Comparison of ENCODE assay signal across 1 cellular context in the genomic region with DNA sequence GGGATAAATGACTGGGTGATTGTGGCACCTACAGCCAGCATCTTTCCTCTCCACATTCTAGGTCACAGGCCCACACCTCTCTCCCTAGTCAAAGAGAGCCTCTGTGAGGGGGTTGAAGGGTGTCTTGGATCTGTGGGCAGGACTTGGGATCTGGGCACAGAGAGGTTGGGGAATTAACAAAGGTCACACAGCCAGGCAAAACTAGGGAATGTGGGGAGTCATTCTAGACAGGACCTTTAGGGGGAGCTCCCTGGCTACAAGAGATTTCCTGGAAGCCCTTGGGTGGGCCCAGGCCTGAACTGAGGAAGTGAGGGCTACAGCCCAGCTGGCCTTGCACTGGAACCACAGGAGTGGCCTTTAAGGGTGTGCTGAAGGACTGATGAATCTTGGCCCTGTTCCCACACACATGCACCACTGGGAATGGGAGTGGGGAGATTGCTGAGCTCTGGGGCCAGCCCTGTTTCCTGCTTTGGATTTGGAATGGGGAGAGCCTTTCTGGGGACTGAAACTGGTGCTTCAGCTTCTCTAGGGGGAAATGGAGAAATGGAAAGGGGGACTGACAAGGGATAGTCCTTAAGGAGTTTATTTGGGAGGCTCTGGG.
TF ChIP-seq lines count a peak whose summit lies in the region.

No MANE protein-coding gene starts in this region.

TF ChIP-seq in GM12878, 131 proteins besides CTCF, POLR2A, EP300 and RAD21 (continues in another document):
- no peak for TF ChIP-seq CBX3 (IDR thresholded peaks at IDR 0.05; ENCODE audit: borderline replicate concordance, low read depth)
- TF ChIP-seq TCF3 (IDR thresholded peaks at IDR 0.05; ENCODE audit: borderline replicate concordance, insufficient read depth, low read depth, low read length): 0 out of 2 replicates have a peak, but pooled peaks have one; percentile 46
- no peak for TF ChIP-seq CUX1 (IDR thresholded peaks at IDR 0.05; ENCODE audit: insufficient replicate concordance, low read depth, low read length)
- TF ChIP-seq CREM (IDR thresholded peaks at IDR 0.05; ENCODE audit: low read depth): no peak
- no peak for TF ChIP-seq RB1 (IDR thresholded peaks at IDR 0.05; ENCODE audit: borderline replicate concordance)
- no peak for TF ChIP-seq PAX5 (IDR thresholded peaks at IDR 0.05; ENCODE audit: borderline replicate concordance, low read depth, low read length)
- TF ChIP-seq, protein P1, sequence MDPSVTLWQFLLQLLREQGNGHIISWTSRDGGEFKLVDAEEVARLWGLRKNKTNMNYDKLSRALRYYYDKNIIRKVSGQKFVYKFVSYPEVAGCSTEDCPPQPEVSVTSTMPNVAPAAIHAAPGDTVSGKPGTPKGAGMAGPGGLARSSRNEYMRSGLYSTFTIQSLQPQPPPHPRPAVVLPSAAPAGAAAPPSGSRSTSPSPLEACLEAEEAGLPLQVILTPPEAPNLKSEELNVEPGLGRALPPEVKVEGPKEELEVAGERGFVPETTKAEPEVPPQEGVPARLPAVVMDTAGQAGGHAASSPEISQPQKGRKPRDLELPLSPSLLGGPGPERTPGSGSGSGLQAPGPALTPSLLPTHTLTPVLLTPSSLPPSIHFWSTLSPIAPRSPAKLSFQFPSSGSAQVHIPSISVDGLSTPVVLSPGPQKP (IDR thresholded peaks at IDR 0.05; ENCODE audit: low read depth, low read length): 0 out of 2 replicates have a peak, but pooled peaks have one; percentile 12
- 0 out of 2 replicates have a peak, but pooled peaks have one; percentile 49 for TF ChIP-seq STAT1 (conservative IDR thresholded peaks at IDR 0.05)
- 0 out of 3 replicates have a peak, but pooled peaks have one; percentile 22 for TF ChIP-seq POU2F2 (IDR thresholded peaks at IDR 0.05; ENCODE audit: borderline replicate concordance, low read depth, low read length)
- no peak for TF ChIP-seq SMAD5 (IDR thresholded peaks at IDR 0.05; ENCODE audit: low read depth)
- TF ChIP-seq, protein P2, sequence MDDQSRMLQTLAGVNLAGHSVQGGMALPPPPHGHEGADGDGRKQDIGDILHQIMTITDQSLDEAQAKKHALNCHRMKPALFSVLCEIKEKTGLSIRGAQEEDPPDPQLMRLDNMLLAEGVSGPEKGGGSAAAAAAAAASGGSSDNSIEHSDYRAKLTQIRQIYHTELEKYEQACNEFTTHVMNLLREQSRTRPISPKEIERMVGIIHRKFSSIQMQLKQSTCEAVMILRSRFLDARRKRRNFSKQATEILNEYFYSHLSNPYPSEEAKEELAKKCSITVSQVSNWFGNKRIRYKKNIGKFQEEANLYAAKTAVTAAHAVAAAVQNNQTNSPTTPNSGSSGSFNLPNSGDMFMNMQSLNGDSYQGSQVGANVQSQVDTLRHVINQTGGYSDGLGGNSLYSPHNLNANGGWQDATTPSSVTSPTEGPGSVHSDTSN (IDR thresholded peaks at IDR 0.05; ENCODE audit: insufficient replicate concordance, low read depth, low read length): no peak
- TF ChIP-seq, protein P3, sequence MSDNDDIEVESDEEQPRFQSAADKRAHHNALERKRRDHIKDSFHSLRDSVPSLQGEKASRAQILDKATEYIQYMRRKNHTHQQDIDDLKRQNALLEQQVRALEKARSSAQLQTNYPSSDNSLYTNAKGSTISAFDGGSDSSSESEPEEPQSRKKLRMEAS (IDR thresholded peaks at IDR 0.05; ENCODE audit: low read depth, low read length): no peak
- no peak; the same call in 1 of the 2 replicates for TF ChIP-seq NBN (IDR thresholded peaks at IDR 0.05)
- TF ChIP-seq NFXL1 (IDR thresholded peaks at IDR 0.05; ENCODE audit: borderline replicate concordance): peak; percentile 92
- TF ChIP-seq, protein P4, sequence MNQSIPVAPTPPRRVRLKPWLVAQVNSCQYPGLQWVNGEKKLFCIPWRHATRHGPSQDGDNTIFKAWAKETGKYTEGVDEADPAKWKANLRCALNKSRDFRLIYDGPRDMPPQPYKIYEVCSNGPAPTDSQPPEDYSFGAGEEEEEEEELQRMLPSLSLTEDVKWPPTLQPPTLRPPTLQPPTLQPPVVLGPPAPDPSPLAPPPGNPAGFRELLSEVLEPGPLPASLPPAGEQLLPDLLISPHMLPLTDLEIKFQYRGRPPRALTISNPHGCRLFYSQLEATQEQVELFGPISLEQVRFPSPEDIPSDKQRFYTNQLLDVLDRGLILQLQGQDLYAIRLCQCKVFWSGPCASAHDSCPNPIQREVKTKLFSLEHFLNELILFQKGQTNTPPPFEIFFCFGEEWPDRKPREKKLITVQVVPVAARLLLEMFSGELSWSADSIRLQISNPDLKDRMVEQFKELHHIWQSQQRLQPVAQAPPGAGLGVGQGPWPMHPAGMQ (IDR thresholded peaks at IDR 0.05; ENCODE audit: borderline replicate concordance): no peak
- TF ChIP-seq BCL3 (IDR thresholded peaks at IDR 0.05; ENCODE audit: borderline replicate concordance, insufficient read depth, low read depth, low read length, poor library complexity, severe bottlenecking): no peak
- peak; percentile 100 for TF ChIP-seq SMARCA5 (IDR thresholded peaks at IDR 0.05)
- TF ChIP-seq IRF4 (IDR thresholded peaks at IDR 0.05; ENCODE audit: low read depth, low read length): no peak
- TF ChIP-seq YY1 (IDR thresholded peaks at IDR 0.05; ENCODE audit: low read depth, low read length): peak; percentile 34; the same call in 1 of the 2 replicates
- TF ChIP-seq JUND (IDR thresholded peaks at IDR 0.05; ENCODE audit: low read depth, low read length): no peak
- no peak for TF ChIP-seq GABPA (IDR thresholded peaks at IDR 0.05; ENCODE audit: low read depth)
- no peak for TF ChIP-seq FOXK2 (IDR thresholded peaks at IDR 0.05)
- no peak for TF ChIP-seq HDAC2 (IDR thresholded peaks at IDR 0.05)
- TF ChIP-seq USF1 (IDR thresholded peaks at IDR 0.05; ENCODE audit: borderline replicate concordance, extremely low read length, insufficient read depth, low read depth, low read length): no peak
- TF ChIP-seq MEF2A (IDR thresholded peaks at IDR 0.05; ENCODE audit: insufficient read depth, low read depth, low read length): no peak
- TF ChIP-seq LARP7 (IDR thresholded peaks at IDR 0.05): no peak; the same call in 1 of the 2 replicates
- no peak for TF ChIP-seq DPF2 (IDR thresholded peaks at IDR 0.05)
- TF ChIP-seq ZNF217 (IDR thresholded peaks at IDR 0.05): peak; percentile 34; the same call in 1 of the 2 replicates
- TF ChIP-seq TCF12 (IDR thresholded peaks at IDR 0.05; ENCODE audit: low read depth, low read length): 0 out of 2 replicates have a peak, but pooled peaks have one; percentile 58
- TF ChIP-seq SP1 (IDR thresholded peaks at IDR 0.05; ENCODE audit: low read depth, low read length): peak; percentile 18
- TF ChIP-seq ZZZ3 (IDR thresholded peaks at IDR 0.05; ENCODE audit: control insufficient read depth, insufficient read length, low read depth): no peak
- TF ChIP-seq POLR2AphosphoS5 (IDR thresholded peaks at IDR 0.05; ENCODE audit: low read length): no peak
- TF ChIP-seq ASH2L (IDR thresholded peaks at IDR 0.05; ENCODE audit: borderline replicate concordance, low read depth): no peak
- TF ChIP-seq HCFC1 (IDR thresholded peaks at IDR 0.05; ENCODE audit: low read length): no peak
- 0 out of 2 replicates have a peak, but pooled peaks have one; percentile 34 for TF ChIP-seq NKRF (conservative IDR thresholded peaks at IDR 0.05)
- TF ChIP-seq, protein P5, sequence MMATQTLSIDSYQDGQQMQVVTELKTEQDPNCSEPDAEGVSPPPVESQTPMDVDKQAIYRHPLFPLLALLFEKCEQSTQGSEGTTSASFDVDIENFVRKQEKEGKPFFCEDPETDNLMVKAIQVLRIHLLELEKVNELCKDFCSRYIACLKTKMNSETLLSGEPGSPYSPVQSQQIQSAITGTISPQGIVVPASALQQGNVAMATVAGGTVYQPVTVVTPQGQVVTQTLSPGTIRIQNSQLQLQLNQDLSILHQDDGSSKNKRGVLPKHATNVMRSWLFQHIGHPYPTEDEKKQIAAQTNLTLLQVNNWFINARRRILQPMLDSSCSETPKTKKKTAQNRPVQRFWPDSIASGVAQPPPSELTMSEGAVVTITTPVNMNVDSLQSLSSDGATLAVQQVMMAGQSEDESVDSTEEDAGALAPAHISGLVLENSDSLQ (IDR thresholded peaks at IDR 0.05): no peak
- no peak for TF ChIP-seq SREBF2 (IDR thresholded peaks at IDR 0.05; ENCODE audit: low read length)
- TF ChIP-seq, protein P6, sequence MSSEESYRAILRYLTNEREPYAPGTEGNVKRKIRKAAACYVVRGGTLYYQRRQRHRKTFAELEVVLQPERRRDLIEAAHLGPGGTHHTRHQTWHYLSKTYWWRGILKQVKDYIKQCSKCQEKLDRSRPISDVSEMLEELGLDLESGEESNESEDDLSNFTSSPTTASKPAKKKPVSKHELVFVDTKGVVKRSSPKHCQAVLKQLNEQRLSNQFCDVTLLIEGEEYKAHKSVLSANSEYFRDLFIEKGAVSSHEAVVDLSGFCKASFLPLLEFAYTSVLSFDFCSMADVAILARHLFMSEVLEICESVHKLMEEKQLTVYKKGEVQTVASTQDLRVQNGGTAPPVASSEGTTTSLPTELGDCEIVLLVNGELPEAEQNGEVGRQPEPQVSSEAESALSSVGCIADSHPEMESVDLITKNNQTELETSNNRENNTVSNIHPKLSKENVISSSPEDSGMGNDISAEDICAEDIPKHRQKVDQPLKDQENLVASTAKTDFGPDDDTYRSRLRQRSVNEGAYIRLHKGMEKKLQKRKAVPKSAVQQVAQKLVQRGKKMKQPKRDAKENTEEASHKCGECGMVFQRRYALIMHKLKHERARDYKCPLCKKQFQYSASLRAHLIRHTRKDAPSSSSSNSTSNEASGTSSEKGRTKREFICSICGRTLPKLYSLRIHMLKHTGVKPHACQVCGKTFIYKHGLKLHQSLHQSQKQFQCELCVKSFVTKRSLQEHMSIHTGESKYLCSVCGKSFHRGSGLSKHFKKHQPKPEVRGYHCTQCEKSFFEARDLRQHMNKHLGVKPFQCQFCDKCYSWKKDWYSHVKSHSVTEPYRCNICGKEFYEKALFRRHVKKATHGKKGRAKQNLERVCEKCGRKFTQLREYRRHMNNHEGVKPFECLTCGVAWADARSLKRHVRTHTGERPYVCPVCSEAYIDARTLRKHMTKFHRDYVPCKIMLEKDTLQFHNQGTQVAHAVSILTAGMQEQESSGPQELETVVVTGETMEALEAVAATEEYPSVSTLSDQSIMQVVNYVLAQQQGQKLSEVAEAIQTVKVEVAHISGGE (CRISPR knock-in tag; IDR thresholded peaks at IDR 0.05): no peak
